In the genomic region with DNA sequence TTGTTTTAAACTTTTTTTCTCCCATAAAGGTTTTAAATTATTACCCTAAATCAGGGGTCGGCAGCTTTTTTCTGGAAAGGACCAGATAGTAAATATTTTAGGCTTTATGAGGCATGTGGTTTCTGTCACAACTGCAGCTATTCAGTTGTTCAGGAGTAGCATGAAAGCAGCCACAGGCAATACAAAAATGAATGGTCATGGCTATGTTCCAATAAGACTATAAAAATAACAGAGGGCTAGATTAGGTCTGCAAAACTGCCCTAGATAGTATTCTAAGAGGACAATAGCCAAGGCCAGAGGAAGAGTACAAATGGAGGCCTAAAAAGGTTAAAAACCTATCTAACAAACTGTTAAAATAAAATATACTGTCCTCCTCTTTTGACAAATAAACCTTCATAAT, we compare ENCODE assay signal across 1 cellular context.
TF ChIP-seq lines count a peak whose summit lies in the region.

No MANE protein-coding gene starts in this region.

TF ChIP-seq in SK-N-SH, 30 proteins besides CTCF, POLR2A, EP300 and RAD21 (continued from another document):
- TF ChIP-seq, protein P1, sequence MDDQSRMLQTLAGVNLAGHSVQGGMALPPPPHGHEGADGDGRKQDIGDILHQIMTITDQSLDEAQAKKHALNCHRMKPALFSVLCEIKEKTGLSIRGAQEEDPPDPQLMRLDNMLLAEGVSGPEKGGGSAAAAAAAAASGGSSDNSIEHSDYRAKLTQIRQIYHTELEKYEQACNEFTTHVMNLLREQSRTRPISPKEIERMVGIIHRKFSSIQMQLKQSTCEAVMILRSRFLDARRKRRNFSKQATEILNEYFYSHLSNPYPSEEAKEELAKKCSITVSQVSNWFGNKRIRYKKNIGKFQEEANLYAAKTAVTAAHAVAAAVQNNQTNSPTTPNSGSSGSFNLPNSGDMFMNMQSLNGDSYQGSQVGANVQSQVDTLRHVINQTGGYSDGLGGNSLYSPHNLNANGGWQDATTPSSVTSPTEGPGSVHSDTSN (IDR thresholded peaks at IDR 0.05): no peak
- TF ChIP-seq SIN3A (IDR thresholded peaks at IDR 0.05; ENCODE audit: borderline replicate concordance, low read depth, low read length) (no peak), RFX5 (IDR thresholded peaks at IDR 0.05; ENCODE audit: low read length) (no peak)
